In the genomic region with DNA sequence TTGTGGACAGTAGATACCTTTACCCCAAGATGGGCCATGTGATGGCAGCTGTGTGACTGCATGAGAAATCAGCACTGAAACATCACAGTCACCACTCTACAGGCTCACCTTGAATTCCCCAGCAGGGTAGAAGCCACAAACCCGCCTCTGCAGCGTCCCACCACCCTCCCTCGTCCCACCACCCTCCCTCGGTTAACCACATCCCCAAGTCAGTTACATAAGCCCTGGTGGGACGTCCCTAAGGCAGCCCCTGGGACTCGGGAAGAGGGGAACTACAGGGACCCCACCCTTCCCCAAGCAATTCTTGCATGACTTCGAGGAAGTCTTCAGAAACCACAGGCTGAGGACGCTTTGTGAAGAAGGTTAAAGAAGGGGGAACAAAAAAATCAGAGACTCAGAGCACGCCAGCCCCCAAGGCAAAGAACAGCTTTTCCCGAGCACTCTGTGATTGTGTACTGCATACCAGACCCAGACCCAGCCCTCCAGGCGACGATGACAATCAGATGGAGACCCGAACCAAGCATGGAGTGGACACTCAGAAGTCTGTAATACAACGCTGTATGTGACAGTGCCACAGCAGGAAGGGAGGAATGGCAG, we compare ENCODE assay signal across 8 cellular contexts.
A peak's percentile ranks its signal among the peaks of the same experiment; 100 is the strongest.
DNase-seq lines count a peak whose midpoint lies in the region; ATAC-seq and TF ChIP-seq lines count a peak whose summit lies in the region.

No MANE protein-coding gene starts in this region.

- peak overlapping the region; percentile 62 for H3K4me3 Mint-ChIP-seq in activated naive CD8-positive, alpha-beta T cell treated with anti-CD3 and anti-CD28 coated beads, Interleukin-2, amount 50 U/mL, for 24 hours

- no peaks in the 10 kb centered on the region for H3K9me3 Mint-ChIP-seq in activated naive CD8-positive, alpha-beta T cell treated with anti-CD3 and anti-CD28 coated beads, Interleukin-2, amount 50 U/mL, for 24 hours

- DNase-seq in T-helper 9 cell = peak; percentile 79
- peak; percentile 74 for DNase-seq in activated naive CD8-positive, alpha-beta T cell treated with anti-CD3 and anti-CD28 coated beads, Interleukin-2, amount 50 U/mL, for 24 hours
- no peak for DNase-seq in NCI-H2227 (lab: John Stamatoyannopoulos, UW; ENCODE audit: unreplicated experiment)
- DNase-seq in WERI-Rb-1 = no peak
- DNase-seq in NCI-H446 (lab: John Stamatoyannopoulos, UW) = no peak

- H3K4me3 ChIP-seq in skin epidermis (no peak overlapping the region), WERI-Rb-1 (ENCODE audit: low read depth, low read length) (no peak overlapping the region)

- peaks cover 10% of the 10 kb centered on the region for H3K27me3 Mint-ChIP-seq in activated naive CD8-positive, alpha-beta T cell treated with anti-CD3 and anti-CD28 coated beads, Interleukin-2, amount 50 U/mL, for 24 hours

- TF ChIP-seq POLR2A in GM18505 (IDR thresholded peaks at IDR 0.05; ENCODE audit: borderline replicate concordance, extremely low read depth, insufficient read depth, insufficient read length) = no peak

- no peaks in the 10 kb centered on the region for H3K9me3 ChIP-seq in WERI-Rb-1 (ENCODE audit: severe bottlenecking)

- H3K27me3 ChIP-seq in WERI-Rb-1 (ENCODE audit: insufficient read depth, low read depth, severe bottlenecking) = no peaks in the 10 kb centered on the region

- H3K4me1 Mint-ChIP-seq in activated naive CD8-positive, alpha-beta T cell treated with anti-CD3 and anti-CD28 coated beads, Interleukin-2, amount 50 U/mL, for 24 hours = peaks cover 77% of the 10 kb centered on the region

- H3K27ac Mint-ChIP-seq in activated naive CD8-positive, alpha-beta T cell treated with anti-CD3 and anti-CD28 coated beads, Interleukin-2, amount 50 U/mL, for 24 hours = peak overlapping the region; percentile 53

- peaks cover 33% of the 10 kb centered on the region for H3K36me3 ChIP-seq in WERI-Rb-1

- TF ChIP-seq CTCF in WERI-Rb-1 (IDR thresholded peaks at IDR 0.05; ENCODE audit: low read depth, low read length) = no peak

- ATAC-seq in GM18505 (IDR thresholded peaks at IDR 0.05; ENCODE audit: unreplicated experiment) (peak; percentile 61), HG02973 (IDR thresholded peaks at IDR 0.05; ENCODE audit: unreplicated experiment) (peak; percentile 59)
- peak; percentile 53 for ATAC-seq in activated naive CD8-positive, alpha-beta T cell treated with anti-CD3 and anti-CD28 coated beads, Interleukin-2, amount 50 U/mL, for 24 hours

- H3K27ac ChIP-seq in skin epidermis = peak overlapping the region in 19 of 21 experiments; percentile 2 to 84 (median 58)
- no peak overlapping the region for H3K27ac ChIP-seq in WERI-Rb-1

- H3K36me3 Mint-ChIP-seq in activated naive CD8-positive, alpha-beta T cell treated with anti-CD3 and anti-CD28 coated beads, Interleukin-2, amount 50 U/mL, for 24 hours (ENCODE audit: low read depth) = peaks cover 2% of the 10 kb centered on the region

Comparison
In these comparisons a context has a peak if more than half of its experiments do, and no peak if none do; other contexts are left out.
1. DNase-seq: peak in T-helper 9 cell (single experiment) and activated naive CD8-positive, alpha-beta T cell treated with anti-CD3 and anti-CD28 coated beads, Interleukin-2, amount 50 U/mL, for 24 hours (single experiment); none in NCI-H2227 (single experiment), WERI-Rb-1 (single experiment) and NCI-H446 (0 of 2).
2. Peak in every context shown above with its lines, with median percentiles within 50 percentile points of each other: ATAC-seq.